Comparison of ENCODE assay signal across 19 cellular contexts in genomic region chr22:48895831-48896765, GRCh38.
"Had no signal": no experiment of that assay in that cellular context is flagged by ENCODE, and none has a peak within 500 bp of the region (broad histone marks: within the 10 kb centered on the region; RNA-seq: fewer than 3 reads in every experiment).

No MANE protein-coding gene starts in this region.

- H3K27ac Mint-ChIP-seq: activated B cell treated with CpG ODN at 0.5 μM for 24 hours; activated CD4-positive, alpha-beta T cell treated with anti-CD3 and anti-CD28 coated beads, Interleukin-2, amount 10 ng/mL, durations not matched to agents 24 days and 14 days; activated T-helper 17 cell treated with anti-CD3 and anti-CD28 coated beads, Interleukin-2, amount 50 U/mL, for 72 hours; endodermal cell; nephron; progenitor cell of endocrine pancreas; stimulated activated naive CD8-positive, alpha-beta T cell treated with anti-CD3 and anti-CD28 coated beads, Interleukin-15, Interleukin-2, amounts not matched to agents 100 ng/mL and 50 ng/mL, for 24 hours had no signal

- H3K4me1 Mint-ChIP-seq: activated B cell treated with CpG ODN at 0.5 μM for 24 hours; activated CD4-positive, alpha-beta T cell treated with anti-CD3 and anti-CD28 coated beads, Interleukin-2, amount 10 ng/mL, durations not matched to agents 24 days and 14 days; activated T-helper 17 cell treated with anti-CD3 and anti-CD28 coated beads, Interleukin-2, amount 50 U/mL, for 72 hours; endodermal cell; nephron had no signal

- H3K9me3 Mint-ChIP-seq: activated B cell treated with CpG ODN at 0.5 μM for 24 hours; activated CD4-positive, alpha-beta T cell treated with anti-CD3 and anti-CD28 coated beads, Interleukin-2, amount 10 ng/mL, durations not matched to agents 24 days and 14 days; activated T-helper 17 cell treated with anti-CD3 and anti-CD28 coated beads, Interleukin-2, amount 50 U/mL, for 72 hours; endodermal cell; nephron; stimulated activated naive CD8-positive, alpha-beta T cell treated with anti-CD3 and anti-CD28 coated beads, Interleukin-15, Interleukin-2, amounts not matched to agents 100 ng/mL and 50 ng/mL, for 24 hours had no signal

- DNase-seq: activated B cell treated with CpG ODN at 0.5 μM for 24 hours; activated CD4-positive, alpha-beta T cell treated with anti-CD3 and anti-CD28 coated beads, Interleukin-2, amount 10 ng/mL, durations not matched to agents 24 days and 14 days; activated naive CD4-positive, alpha-beta T cell; activated T-cell treated with anti-CD3 and anti-CD28 coated beads for 4 hours; body of pancreas; endodermal cell; foreskin keratinocyte; left colon; midbrain; nucleus accumbens; T-helper 1 cell; T-helper 9 cell; transverse colon had no signal

- FAIRE-seq: colon, islet of Langerhans had no signal

- H3K4me3 Mint-ChIP-seq: activated B cell treated with CpG ODN at 0.5 μM for 24 hours; activated CD4-positive, alpha-beta T cell treated with anti-CD3 and anti-CD28 coated beads, Interleukin-2, amount 10 ng/mL, durations not matched to agents 24 days and 14 days; activated T-helper 17 cell treated with anti-CD3 and anti-CD28 coated beads, Interleukin-2, amount 50 U/mL, for 72 hours; endodermal cell; nephron; stimulated activated naive CD8-positive, alpha-beta T cell treated with anti-CD3 and anti-CD28 coated beads, Interleukin-15, Interleukin-2, amounts not matched to agents 100 ng/mL and 50 ng/mL, for 24 hours had no signal

- H3K27me3 Mint-ChIP-seq: activated B cell treated with CpG ODN at 0.5 μM for 24 hours; activated CD4-positive, alpha-beta T cell treated with anti-CD3 and anti-CD28 coated beads, Interleukin-2, amount 10 ng/mL, durations not matched to agents 24 days and 14 days had no signal

- ATAC-seq: activated T-helper 17 cell treated with anti-CD3 and anti-CD28 coated beads, Interleukin-2, amount 50 U/mL, for 72 hours; body of pancreas; foreskin keratinocyte; left colon had no signal
